19 cellular contexts compared by ENCODE assay signal in genomic region chr9:81069038-81069795, GRCh38.
DNase-seq lines count a peak whose midpoint lies in the region; ATAC-seq and TF ChIP-seq lines count a peak whose summit lies in the region.
"Had no signal": no experiment of that assay in that cellular context is flagged by ENCODE, and none has a peak within 500 bp of the region (broad histone marks: within the 10 kb centered on the region; RNA-seq: fewer than 3 reads in every experiment).

No MANE protein-coding gene starts in this region.

- H3K4me2 ChIP-seq in neuronal stem cell (ENCODE audit: insufficient read depth, low read length, poor library complexity, severe bottlenecking), result no peak overlapping the region
- H3K4me2 ChIP-seq: BLaER1, GM23338 had no signal

- no peak overlapping the region for H2BK120ac ChIP-seq in neuronal stem cell (ENCODE audit: low read depth, low read length)

- no peaks in the 10 kb centered on the region for H3K27me3 Mint-ChIP-seq in CD8-positive, alpha-beta memory T cell
- H3K27me3 Mint-ChIP-seq: B cell; CD4-positive, CD25-positive, alpha-beta regulatory T cell had no signal

- no peak overlapping the region for H4K8ac ChIP-seq in neuronal stem cell (ENCODE audit: low read depth, low read length)

- H3K4me3 ChIP-seq in gastroesophageal sphincter (no peak overlapping the region), neuronal stem cell (ENCODE audit: low read length in 2 of 2) (no peak overlapping the region)
- no peak overlapping the region for H3K4me3 ChIP-seq in CD8-positive, alpha-beta memory T cell (ENCODE audit: low read length)
- H3K4me3 ChIP-seq: BLaER1, GM12878, GM23338 had no signal

- WGBS in gastroesophageal sphincter (ENCODE audit: low coverage in 1 of 2), 2 donors, result no CpG with 5 or more reads among the region's 3 CpGs
- no CpG with 5 or more reads among the region's 3 CpGs for WGBS in neuronal stem cell (ENCODE audit: extremely low coverage in 2 of 2, insufficient read length in 2 of 2, insufficient replicate concordance in 1 of 2), 2 donors

- peaks cover 2 to 33% (median 10%) of the 10 kb centered on the region in 5 donors for H3K9me3 Mint-ChIP-seq in CD8-positive, alpha-beta memory T cell

- POLR2A ChIA-PET in CD8-positive, alpha-beta memory T cell (lab: Charles Lee), result no interaction called here

- no peaks in the 10 kb centered on the region for H3K79me1 ChIP-seq in neuronal stem cell (ENCODE audit: low read depth, low read length)

- H3K4me1 ChIP-seq in gastroesophageal sphincter, result no peaks in the 10 kb centered on the region
- no peaks in the 10 kb centered on the region for H3K4me1 ChIP-seq in neuronal stem cell (ENCODE audit: control insufficient read depth in 2 of 2, insufficient read depth in 1 of 2, low read depth in 1 of 2, low read length in 2 of 2)
- no peaks in the 10 kb centered on the region for H3K4me1 ChIP-seq in CD8-positive, alpha-beta memory T cell (ENCODE audit: insufficient read depth, low read length)
- H3K4me1 ChIP-seq: BLaER1 had no signal

- no peak overlapping the region for H2AFZ ChIP-seq in neuronal stem cell (ENCODE audit: low read length)
- H2AFZ ChIP-seq: GM23338 had no signal

- H3K4me3 Mint-ChIP-seq in CD8-positive, alpha-beta memory T cell, result no peak overlapping the region
- H3K4me3 Mint-ChIP-seq: B cell; CD4-positive, CD25-positive, alpha-beta regulatory T cell; CD8-positive, alpha-beta T cell; GM23338; H9 had no signal

- no peak for TF ChIP-seq POLR2A in gastroesophageal sphincter (IDR thresholded peaks at IDR 0.05)

- H2BK12ac ChIP-seq in neuronal stem cell (ENCODE audit: low read length), result no peak overlapping the region

- no peak overlapping the region for H2BK5ac ChIP-seq in neuronal stem cell (ENCODE audit: low read length)

- H3K4me1 Mint-ChIP-seq in CD8-positive, alpha-beta memory T cell, result no peaks in the 10 kb centered on the region
- H3K4me1 Mint-ChIP-seq: CD4-positive, CD25-positive, alpha-beta regulatory T cell; GM23338; H9 had no signal

- H3K27ac ChIP-seq in gastroesophageal sphincter (no peak overlapping the region), neuronal stem cell (replicated peaks; ENCODE audit: low read length) (no peak overlapping the region)
- H3K27ac ChIP-seq in CD8-positive, alpha-beta memory T cell (ENCODE audit: low read depth, low read length), result no peak overlapping the region
- H3K27ac ChIP-seq: 22Rv1, BLaER1, C4-2B had no signal

- H3K27ac Mint-ChIP-seq in CD8-positive, alpha-beta memory T cell, result no peak overlapping the region
- H3K27ac Mint-ChIP-seq: B cell; CD4-positive, CD25-positive, alpha-beta regulatory T cell; CD8-positive, alpha-beta T cell; GM23338 had no signal

- H3K14ac ChIP-seq in neuronal stem cell (ENCODE audit: low read length), result no peak overlapping the region

- TF ChIP-seq CTCF in gastroesophageal sphincter (IDR thresholded peaks at IDR 0.05), result no peak

- H3K9ac ChIP-seq in neuronal stem cell (ENCODE audit: low read depth, low read length, poor library complexity), result no peak overlapping the region
- H3K9ac ChIP-seq: BLaER1 had no signal

- H3K27me3 ChIP-seq in gastroesophageal sphincter, result no peaks in the 10 kb centered on the region
- no peaks in the 10 kb centered on the region for H3K27me3 ChIP-seq in neuronal stem cell (ENCODE audit: control insufficient read depth in 3 of 3, insufficient read depth in 3 of 3, low read depth in 1 of 3, low read length in 3 of 3)
- no peaks in the 10 kb centered on the region for H3K27me3 ChIP-seq in CD8-positive, alpha-beta memory T cell (ENCODE audit: insufficient read depth, low read length, poor library complexity, severe bottlenecking)
- H3K27me3 ChIP-seq: BLaER1 had no signal

- no peak overlapping the region for H3K4ac ChIP-seq in neuronal stem cell (ENCODE audit: low read length)

- no peak overlapping the region for H4K91ac ChIP-seq in neuronal stem cell (ENCODE audit: low read depth, low read length, poor library complexity)

- peak; percentile 31 for ATAC-seq in gastroesophageal sphincter
- ATAC-seq: CD8-positive, alpha-beta T cell; GM12878; GM23338; HCT116 had no signal

- H2AK5ac ChIP-seq in neuronal stem cell (ENCODE audit: low read depth, low read length), result peak overlapping the region; percentile 17

- no peak overlapping the region for H3K23ac ChIP-seq in neuronal stem cell (ENCODE audit: low read depth, low read length, poor library complexity)

- H2BK15ac ChIP-seq in neuronal stem cell (ENCODE audit: low read length), result no peak overlapping the region

- peak; percentile 36 for DNase-seq in LHCN-M2 (ENCODE audit: low read depth)
- DNase-seq in neuronal stem cell (ENCODE audit: low spot score), result no peak
- no peak for DNase-seq in NCI-H2196 (lab: John Stamatoyannopoulos, UW; ENCODE audit: unreplicated experiment)
- DNase-seq in CD8-positive, alpha-beta memory T cell, result no peak
- no peak for DNase-seq in RKO (ENCODE audit: low spot score)
- DNase-seq: CD4-positive, CD25-positive, alpha-beta regulatory T cell; CD8-positive, alpha-beta T cell; DMS 273 treated with DMSO at 0.1 percent for 48 hours; DMS79; GDM1; H9 had no signal

- no peak overlapping the region for H3K18ac ChIP-seq in neuronal stem cell (ENCODE audit: low read length)

- H3K36me3 Mint-ChIP-seq in CD8-positive, alpha-beta memory T cell, result no peaks in the 10 kb centered on the region
- H3K36me3 Mint-ChIP-seq: CD4-positive, CD25-positive, alpha-beta regulatory T cell; CD8-positive, alpha-beta T cell had no signal

- H3K36me3 ChIP-seq in gastroesophageal sphincter (no peaks in the 10 kb centered on the region), neuronal stem cell (replicated peaks in 1 of 2; ENCODE audit: control insufficient read depth in 2 of 2, insufficient read depth in 2 of 2, low read length in 2 of 2) (no peaks in the 10 kb centered on the region)
- H3K36me3 ChIP-seq in CD8-positive, alpha-beta memory T cell (ENCODE audit: insufficient read depth, low read length), result no peaks in the 10 kb centered on the region
- H3K36me3 ChIP-seq: BLaER1 had no signal

- CTCF ChIA-PET in CD8-positive, alpha-beta memory T cell (lab: Charles Lee), result no interaction called here

- H3K9me3 ChIP-seq in gastroesophageal sphincter, result peaks cover 0 to 1% (median 0%) of the 10 kb centered on the region in 3 donors
- H3K9me3 ChIP-seq in neuronal stem cell (replicated peaks in 1 of 2; ENCODE audit: control insufficient read depth in 2 of 2, insufficient read depth in 1 of 2, low read depth in 1 of 2, low read length in 2 of 2), result no peaks in the 10 kb centered on the region
- H3K9me3 ChIP-seq in CD8-positive, alpha-beta memory T cell (ENCODE audit: low read length), result no peaks in the 10 kb centered on the region

- TF ChIP-seq EP300 in gastroesophageal sphincter (IDR thresholded peaks at IDR 0.05), result no peak
